ENCODE assay signal across 1 cellular context in genomic region chr12:11727133-11727664, GRCh38.
TF ChIP-seq lines count a peak whose summit lies in the region.

No MANE protein-coding gene starts in this region.

TF ChIP-seq in H1, 55 proteins besides CTCF, POLR2A, EP300 and RAD21:
- TF ChIP-seq CHD7 (IDR thresholded peaks at IDR 0.05; ENCODE audit: insufficient replicate concordance, low read length): no peak
- no peak for TF ChIP-seq KDM5A (IDR thresholded peaks at IDR 0.05; ENCODE audit: low read length)
- TF ChIP-seq TAF7 (optimal IDR thresholded peaks at IDR 0.05; ENCODE audit: borderline replicate concordance, low read depth, low read length): no peak
- TF ChIP-seq JUND (IDR thresholded peaks at IDR 0.05; ENCODE audit: low read length): no peak
- TF ChIP-seq NRF1 (IDR thresholded peaks at IDR 0.05; ENCODE audit: low read depth, low read length): no peak
